ENCODE assay signal across 10 cellular contexts in genomic region chr7:148447221-148447845, GRCh38.
DNase-seq lines count a peak whose midpoint lies in the region; ATAC-seq and TF ChIP-seq lines count a peak whose summit lies in the region.
"Had no signal": no experiment of that assay in that cellular context is flagged by ENCODE, and none has a peak within 500 bp of the region (broad histone marks: within the 10 kb centered on the region; RNA-seq: fewer than 3 reads in every experiment).

No MANE protein-coding gene starts in this region.

- intact Hi-C loops in activated CD8-positive, alpha-beta T cell treated with anti-CD3 and anti-CD28 coated beads for 36 hours (cut with micrococcal nuclease) = no loop called here

- no peaks in the 10 kb centered on the region for H3K27me3 ChIP-seq in right atrium auricular region

- H3K27ac ChIP-seq in right atrium auricular region = no peak overlapping the region

- POLR2A ChIA-PET in activated CD8-positive, alpha-beta T cell treated with anti-CD3 and anti-CD28 coated beads for 36 hours (lab: Charles Lee) = no interaction called here
- POLR2A ChIA-PET in activated CD8-positive, alpha-beta T cell treated with anti-CD3 and anti-CD28 coated beads, Interleukin-2, amount 10 ng/mL, durations not matched to agents 7 days and 5 days (lab: Charles Lee) = no interaction called here

- in situ Hi-C loops in ACHN (cut with HindIII; ENCODE audit: low pct_ligation_motif_present, low pct_unique_long_range_greater_than_20kb, low sequenced_read_pairs) = no loop called here

- CTCF ChIA-PET in activated CD8-positive, alpha-beta T cell treated with anti-CD3 and anti-CD28 coated beads for 36 hours (lab: Charles Lee) = interaction anchor here (1.1 kb wide), 1 partner anchor 185 kb away, joined by 3 read pairs; no protein-coding TSS in a partner anchor
- CTCF ChIA-PET in activated CD8-positive, alpha-beta T cell treated with anti-CD3 and anti-CD28 coated beads, Interleukin-2, amount 10 ng/mL, durations not matched to agents 7 days and 5 days (lab: Charles Lee) = no interaction called here

- no peak overlapping the region for H3K4me3 ChIP-seq in right atrium auricular region

- no peaks in the 10 kb centered on the region for H3K36me3 Mint-ChIP-seq in activated CD8-positive, alpha-beta T cell treated with anti-CD3 and anti-CD28 coated beads for 36 hours (ENCODE audit: low read depth)
- no peaks in the 10 kb centered on the region for H3K36me3 Mint-ChIP-seq in activated CD8-positive, alpha-beta T cell treated with anti-CD3 and anti-CD28 coated beads, Interleukin-2, amount 10 ng/mL, durations not matched to agents 7 days and 5 days (ENCODE audit: low read depth)

- no peak overlapping the region for H3K27ac Mint-ChIP-seq in activated CD8-positive, alpha-beta T cell treated with anti-CD3 and anti-CD28 coated beads for 36 hours
- H3K27ac Mint-ChIP-seq in activated CD8-positive, alpha-beta T cell treated with anti-CD3 and anti-CD28 coated beads, Interleukin-2, amount 10 ng/mL, durations not matched to agents 7 days and 5 days = no peak overlapping the region
- H3K27ac Mint-ChIP-seq: naive thymus-derived CD4-positive, alpha-beta T cell had no signal

- no peaks in the 10 kb centered on the region for H3K4me1 ChIP-seq in right atrium auricular region

- H3K4me1 Mint-ChIP-seq in activated CD8-positive, alpha-beta T cell treated with anti-CD3 and anti-CD28 coated beads for 36 hours (ENCODE audit: low read depth) = peaks cover 2% of the 10 kb centered on the region
- no peaks in the 10 kb centered on the region for H3K4me1 Mint-ChIP-seq in activated CD8-positive, alpha-beta T cell treated with anti-CD3 and anti-CD28 coated beads, Interleukin-2, amount 10 ng/mL, durations not matched to agents 7 days and 5 days (ENCODE audit: low read depth)

- H3K27me3 Mint-ChIP-seq in activated CD8-positive, alpha-beta T cell treated with anti-CD3 and anti-CD28 coated beads for 36 hours = peaks cover 3% of the 10 kb centered on the region
- no peaks in the 10 kb centered on the region for H3K27me3 Mint-ChIP-seq in activated CD8-positive, alpha-beta T cell treated with anti-CD3 and anti-CD28 coated beads, Interleukin-2, amount 10 ng/mL, durations not matched to agents 7 days and 5 days (ENCODE audit: low read depth)
- H3K27me3 Mint-ChIP-seq: naive thymus-derived CD4-positive, alpha-beta T cell had no signal

- H3K4me3 Mint-ChIP-seq in activated CD8-positive, alpha-beta T cell treated with anti-CD3 and anti-CD28 coated beads for 36 hours = no peak overlapping the region
- no peak overlapping the region for H3K4me3 Mint-ChIP-seq in activated CD8-positive, alpha-beta T cell treated with anti-CD3 and anti-CD28 coated beads, Interleukin-2, amount 10 ng/mL, durations not matched to agents 7 days and 5 days
- H3K4me3 Mint-ChIP-seq: naive thymus-derived CD4-positive, alpha-beta T cell had no signal

- H3K9me3 Mint-ChIP-seq in activated CD8-positive, alpha-beta T cell treated with anti-CD3 and anti-CD28 coated beads for 36 hours = no peaks in the 10 kb centered on the region
- H3K9me3 Mint-ChIP-seq in activated CD8-positive, alpha-beta T cell treated with anti-CD3 and anti-CD28 coated beads, Interleukin-2, amount 10 ng/mL, durations not matched to agents 7 days and 5 days (ENCODE audit: insufficient read depth) = no peaks in the 10 kb centered on the region

- no peak for DNase-seq in activated CD8-positive, alpha-beta T cell treated with anti-CD3 and anti-CD28 coated beads for 36 hours
- DNase-seq in activated CD8-positive, alpha-beta T cell treated with anti-CD3 and anti-CD28 coated beads, Interleukin-2, amount 10 ng/mL, durations not matched to agents 7 days and 5 days = no peak
- DNase-seq in stimulated activated naive CD8-positive, alpha-beta T cell treated with anti-CD3 and anti-CD28 coated beads, Interleukin-15, Interleukin-2, amounts not matched to agents 100 U/mL and 50 U/mL, for 24 hours = no peak
- DNase-seq in AML-193 (lab: John Stamatoyannopoulos, UW) = no peak
- no peak for DNase-seq in right atrium auricular region (ENCODE audit: low spot score)
- DNase-seq in ACHN = no peak
- DNase-seq: activated CD4-positive, alpha-beta T cell treated with anti-CD3 and anti-CD28 coated beads for 1 hour; naive thymus-derived CD4-positive, alpha-beta T cell had no signal

- no peaks in the 10 kb centered on the region for H3K36me3 ChIP-seq in right atrium auricular region

- H3K9me3 ChIP-seq in right atrium auricular region = peaks cover 0 to 17% of the 10 kb centered on the region in 2 donors

- no peak for TF ChIP-seq CTCF in activated CD8-positive, alpha-beta T cell treated with anti-CD3 and anti-CD28 coated beads for 36 hours (IDR thresholded peaks at IDR 0.05)
- no peak for TF ChIP-seq CTCF in right atrium auricular region (IDR thresholded peaks at IDR 0.05)

- ATAC-seq in activated CD8-positive, alpha-beta T cell treated with anti-CD3 and anti-CD28 coated beads for 36 hours = peak; percentile 42
- no peak for ATAC-seq in activated CD8-positive, alpha-beta T cell treated with anti-CD3 and anti-CD28 coated beads, Interleukin-2, amount 10 ng/mL, durations not matched to agents 7 days and 5 days
- peak; percentile 90 for ATAC-seq in HG02642 (IDR thresholded peaks at IDR 0.05; ENCODE audit: poor library complexity, unreplicated experiment)
- ATAC-seq in HG03565 (IDR thresholded peaks at IDR 0.05; ENCODE audit: unreplicated experiment) = peak; percentile 99
- peak; percentile 23 for ATAC-seq in stimulated activated naive CD8-positive, alpha-beta T cell treated with anti-CD3 and anti-CD28 coated beads, Interleukin-15, Interleukin-2, amounts not matched to agents 100 U/mL and 50 U/mL, for 24 hours
- ATAC-seq: naive thymus-derived CD4-positive, alpha-beta T cell had no signal
